1 cellular context compared by ENCODE assay signal in genomic region chr9:135098400-135099105, GRCh38.
TF ChIP-seq lines count a peak whose summit lies in the region.

No MANE protein-coding gene starts in this region.

TF ChIP-seq in SK-N-SH treated with all-trans-retinoic acid at 6 μM for 48 hours, 23 proteins besides CTCF, POLR2A, EP300 and RAD21 (continued from another document):
- no peak for TF ChIP-seq CREB5 (CRISPR knock-in tag; IDR thresholded peaks at IDR 0.05; ENCODE audit: low read depth)
- TF ChIP-seq SNAI2 (CRISPR knock-in tag; IDR thresholded peaks at IDR 0.05), result no peak
